Comparison of ENCODE assay signal across 1 cellular context in genomic region chr6:127967708-127968107, GRCh38.
TF ChIP-seq lines count a peak whose summit lies in the region.

No MANE protein-coding gene starts in this region.

TF ChIP-seq in SK-N-SH treated with all-trans-retinoic acid at 6 μM for 48 hours, 23 proteins besides CTCF, POLR2A, EP300 and RAD21 (continued from another document):
- TF ChIP-seq CREB5 (CRISPR knock-in tag; IDR thresholded peaks at IDR 0.05; ENCODE audit: low read depth) (no peak), ZNF8 (CRISPR knock-in tag; IDR thresholded peaks at IDR 0.05) (no peak), CSDC2 (CRISPR knock-in tag; IDR thresholded peaks at IDR 0.05) (no peak), ZNF70 (CRISPR knock-in tag; IDR thresholded peaks at IDR 0.05) (no peak), RARB (CRISPR knock-in tag; IDR thresholded peaks at IDR 0.05) (no peak), ZFP3 (CRISPR knock-in tag; IDR thresholded peaks at IDR 0.05) (no peak), ARNTL (CRISPR knock-in tag; IDR thresholded peaks at IDR 0.05; ENCODE audit: borderline replicate concordance, low read depth) (no peak), TCF4 (CRISPR knock-in tag; IDR thresholded peaks at IDR 0.05; ENCODE audit: borderline replicate concordance) (no peak)
- TF ChIP-seq, protein P1, sequence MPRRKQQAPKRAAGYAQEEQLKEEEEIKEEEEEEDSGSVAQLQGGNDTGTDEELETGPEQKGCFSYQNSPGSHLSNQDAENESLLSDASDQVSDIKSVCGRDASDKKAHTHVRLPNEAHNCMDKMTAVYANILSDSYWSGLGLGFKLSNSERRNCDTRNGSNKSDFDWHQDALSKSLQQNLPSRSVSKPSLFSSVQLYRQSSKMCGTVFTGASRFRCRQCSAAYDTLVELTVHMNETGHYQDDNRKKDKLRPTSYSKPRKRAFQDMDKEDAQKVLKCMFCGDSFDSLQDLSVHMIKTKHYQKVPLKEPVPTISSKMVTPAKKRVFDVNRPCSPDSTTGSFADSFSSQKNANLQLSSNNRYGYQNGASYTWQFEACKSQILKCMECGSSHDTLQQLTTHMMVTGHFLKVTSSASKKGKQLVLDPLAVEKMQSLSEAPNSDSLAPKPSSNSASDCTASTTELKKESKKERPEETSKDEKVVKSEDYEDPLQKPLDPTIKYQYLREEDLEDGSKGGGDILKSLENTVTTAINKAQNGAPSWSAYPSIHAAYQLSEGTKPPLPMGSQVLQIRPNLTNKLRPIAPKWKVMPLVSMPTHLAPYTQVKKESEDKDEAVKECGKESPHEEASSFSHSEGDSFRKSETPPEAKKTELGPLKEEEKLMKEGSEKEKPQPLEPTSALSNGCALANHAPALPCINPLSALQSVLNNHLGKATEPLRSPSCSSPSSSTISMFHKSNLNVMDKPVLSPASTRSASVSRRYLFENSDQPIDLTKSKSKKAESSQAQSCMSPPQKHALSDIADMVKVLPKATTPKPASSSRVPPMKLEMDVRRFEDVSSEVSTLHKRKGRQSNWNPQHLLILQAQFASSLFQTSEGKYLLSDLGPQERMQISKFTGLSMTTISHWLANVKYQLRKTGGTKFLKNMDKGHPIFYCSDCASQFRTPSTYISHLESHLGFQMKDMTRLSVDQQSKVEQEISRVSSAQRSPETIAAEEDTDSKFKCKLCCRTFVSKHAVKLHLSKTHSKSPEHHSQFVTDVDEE (CRISPR knock-in tag; IDR thresholded peaks at IDR 0.05) = no peak
TF ChIP-seq in SK-N-SH treated with all-trans-retinoic acid at 6 μM for 48 hours: peak in this region for 0.
